27 cellular contexts compared by ENCODE assay signal in the genomic region with DNA sequence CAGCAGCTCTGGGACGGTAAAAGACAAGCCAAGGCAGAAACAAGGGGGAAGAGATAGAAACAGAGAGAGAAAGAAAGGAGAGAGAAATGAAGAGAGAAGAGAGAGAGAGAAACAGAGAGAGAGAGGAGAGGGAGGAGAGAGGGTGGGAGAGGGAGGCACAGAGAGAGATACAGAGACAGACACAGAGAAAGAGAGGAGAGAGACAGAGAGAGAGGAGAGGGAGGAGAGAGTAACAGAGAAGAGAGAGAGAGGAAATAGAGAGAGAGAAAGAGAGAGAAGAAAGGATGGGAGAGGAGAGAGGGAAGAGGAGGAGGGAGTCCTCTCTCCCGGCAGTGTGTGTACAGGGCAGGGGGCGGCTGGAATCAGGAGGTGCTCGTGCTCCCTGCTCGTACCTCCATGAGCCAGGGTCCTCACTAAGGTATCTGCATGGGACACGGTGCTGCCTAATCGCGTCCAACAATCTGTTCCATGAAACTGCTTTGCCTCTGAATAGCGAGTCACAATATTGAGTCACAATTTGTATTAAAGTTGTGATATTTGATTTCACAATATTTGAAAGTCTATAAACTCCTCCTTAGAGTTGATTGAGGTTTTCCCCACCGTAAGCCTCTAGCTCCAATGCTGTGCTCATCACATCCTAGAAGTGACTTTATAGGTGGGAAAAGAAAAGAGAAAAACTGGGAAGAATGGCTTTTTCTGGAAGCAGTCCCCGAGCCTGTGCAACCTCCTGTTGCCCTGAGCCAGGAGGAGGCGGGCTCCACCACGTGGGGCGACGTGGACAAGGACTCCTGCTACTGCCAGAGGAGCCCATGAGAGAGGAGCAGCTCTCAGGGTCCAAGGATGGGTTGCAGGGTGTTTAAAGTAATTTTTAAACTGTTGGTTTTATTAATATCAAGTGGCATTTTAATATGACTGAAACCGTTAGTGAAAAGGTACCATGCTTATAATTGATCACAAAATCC.
DNase-seq lines count a peak whose midpoint lies in the region; ATAC-seq and TF ChIP-seq lines count a peak whose summit lies in the region.
"Had no signal": no experiment of that assay in that cellular context is flagged by ENCODE, and none has a peak within 500 bp of the region (broad histone marks: within the 10 kb centered on the region; RNA-seq: fewer than 3 reads in every experiment).

No MANE protein-coding gene starts in this region.

- peaks cover 8% of the 10 kb centered on the region for H3K27me3 Mint-ChIP-seq in activated naive CD4-positive, alpha-beta T cell treated with anti-CD3 and anti-CD28 coated beads, Interleukin-2, amount 50 U/mL, for 24 hours

- H3K4me3 ChIP-seq in RWPE2 (ENCODE audit: severe bottlenecking) (no peak overlapping the region), vagina (no peak overlapping the region)
- H3K4me3 ChIP-seq: hepatocyte, psoas muscle, transverse colon had no signal

- no peaks in the 10 kb centered on the region for H3K4me1 Mint-ChIP-seq in activated naive CD4-positive, alpha-beta T cell treated with anti-CD3 and anti-CD28 coated beads, Interleukin-2, amount 50 U/mL, for 24 hours
- H3K4me1 Mint-ChIP-seq: naive thymus-derived CD4-positive, alpha-beta T cell had no signal

- H3K27me3 ChIP-seq in RWPE2 (ENCODE audit: insufficient read depth, poor library complexity, severe bottlenecking) (peaks cover 3% of the 10 kb centered on the region), vagina (no peaks in the 10 kb centered on the region)
- H3K27me3 ChIP-seq: hepatocyte, transverse colon had no signal

- no peak for DNase-seq in activated naive CD4-positive, alpha-beta T cell treated with anti-CD3 and anti-CD28 coated beads, Interleukin-2, amount 50 U/mL, for 16 hours
- DNase-seq in RWPE2 (ENCODE audit: low spot score) (no peak), dermis blood vessel endothelial cell (peak; percentile 33), vagina (ENCODE audit: extremely low spot score in 2 of 2) (no peak), NCI-H446 (lab: John Stamatoyannopoulos, UW) (no peak), NCI-H510A (lab: John Stamatoyannopoulos, UW) (no peak)
- DNase-seq: activated naive CD4-positive, alpha-beta T cell treated with anti-CD3 and anti-CD28 coated beads for 36 hours; activated T-cell treated with anti-CD3 and anti-CD28 coated beads, Interleukin-2, amount 50 U/mL, for 72 hours; aorta; CD8-positive, alpha-beta T cell; DMS 273 treated with DMSO at 0.1 percent for 48 hours; GDM1; H9; Kasumi-1; naive thymus-derived CD4-positive, alpha-beta T cell; NCI-H1092; NCI-H2029; NCI-H82; nucleus accumbens; psoas muscle; SHP77; stimulated activated CD8-positive, alpha-beta memory T cell treated with anti-CD3 and anti-CD28 coated beads, Interleukin-4, amount 100 ng/mL, for 48 hours; transverse colon had no signal

- peak overlapping the region; percentile 14 for H3K27ac Mint-ChIP-seq in activated naive CD4-positive, alpha-beta T cell treated with anti-CD3 and anti-CD28 coated beads, Interleukin-2, amount 50 U/mL, for 24 hours
- H3K27ac Mint-ChIP-seq: activated naive CD4-positive, alpha-beta T cell treated with anti-CD3 and anti-CD28 coated beads for 36 hours; activated T-cell treated with anti-CD3 and anti-CD28 coated beads, Interleukin-2, amount 50 U/mL, for 72 hours; CD8-positive, alpha-beta T cell; H9; naive thymus-derived CD4-positive, alpha-beta T cell had no signal

- no peak for TF ChIP-seq POLR2A in vagina (IDR thresholded peaks at IDR 0.05)

- no peaks in the 10 kb centered on the region for H3K36me3 ChIP-seq in RWPE2 (ENCODE audit: low read depth)
- H3K36me3 ChIP-seq in vagina = no peaks in the 10 kb centered on the region
- H3K36me3 ChIP-seq: transverse colon had no signal

- peak; percentile 26; the same call in 1 of the 3 replicates for ATAC-seq in RWPE2 (ENCODE audit: low read depth)
- no peak for ATAC-seq in activated CD4-positive, CD25-positive, alpha-beta regulatory T cell treated with anti-CD3 and anti-CD28 coated beads, Interleukin-2, amount 50 U/mL, for 24 hours
- ATAC-seq: activated T-cell treated with anti-CD3 and anti-CD28 coated beads, Interleukin-2, amount 50 U/mL, for 72 hours; CD8-positive, alpha-beta T cell; left lobe of liver; naive thymus-derived CD4-positive, alpha-beta T cell; psoas muscle had no signal

- H3K36me3 Mint-ChIP-seq in activated naive CD4-positive, alpha-beta T cell treated with anti-CD3 and anti-CD28 coated beads, Interleukin-2, amount 50 U/mL, for 24 hours = no peaks in the 10 kb centered on the region
- H3K36me3 Mint-ChIP-seq: CD8-positive, alpha-beta T cell; naive thymus-derived CD4-positive, alpha-beta T cell had no signal

- TF ChIP-seq CTCF in RWPE2 (IDR thresholded peaks at IDR 0.05; ENCODE audit: poor library complexity, severe bottlenecking) (no peak), vagina (IDR thresholded peaks at IDR 0.05) (no peak)

- no peaks in the 10 kb centered on the region for H3K9me3 ChIP-seq in RWPE2 (ENCODE audit: severe bottlenecking)
- no peaks in the 10 kb centered on the region for H3K9me3 ChIP-seq in vagina
- H3K9me3 ChIP-seq: psoas muscle, transverse colon had no signal

- intact Hi-C loops in vagina (cut with DNase I) = no loop called here

- H3K27ac ChIP-seq in RWPE2 (ENCODE audit: poor library complexity, severe bottlenecking) (no peak overlapping the region), vagina (peak overlapping the region; percentile 71)
- H3K27ac ChIP-seq: hepatocyte, transverse colon had no signal

- H3K4me1 ChIP-seq in RWPE2 (ENCODE audit: insufficient read depth, poor library complexity, severe bottlenecking) (no peaks in the 10 kb centered on the region), vagina (peaks cover 12% of the 10 kb centered on the region)
- H3K4me1 ChIP-seq: transverse colon had no signal

- H3K9me3 Mint-ChIP-seq in activated naive CD4-positive, alpha-beta T cell treated with anti-CD3 and anti-CD28 coated beads, Interleukin-2, amount 50 U/mL, for 24 hours = no peaks in the 10 kb centered on the region
- H3K9me3 Mint-ChIP-seq: activated naive CD4-positive, alpha-beta T cell treated with anti-CD3 and anti-CD28 coated beads for 36 hours; activated T-cell treated with anti-CD3 and anti-CD28 coated beads, Interleukin-2, amount 50 U/mL, for 72 hours; CD8-positive, alpha-beta T cell; H9; naive thymus-derived CD4-positive, alpha-beta T cell had no signal

- no peak overlapping the region for H3K4me3 Mint-ChIP-seq in activated naive CD4-positive, alpha-beta T cell treated with anti-CD3 and anti-CD28 coated beads, Interleukin-2, amount 50 U/mL, for 24 hours
- H3K4me3 Mint-ChIP-seq: activated naive CD4-positive, alpha-beta T cell treated with anti-CD3 and anti-CD28 coated beads for 36 hours; activated T-cell treated with anti-CD3 and anti-CD28 coated beads, Interleukin-2, amount 50 U/mL, for 72 hours; CD8-positive, alpha-beta T cell; H9; naive thymus-derived CD4-positive, alpha-beta T cell had no signal
